Comparison of ENCODE assay signal across 21 cellular contexts in the genomic region with DNA sequence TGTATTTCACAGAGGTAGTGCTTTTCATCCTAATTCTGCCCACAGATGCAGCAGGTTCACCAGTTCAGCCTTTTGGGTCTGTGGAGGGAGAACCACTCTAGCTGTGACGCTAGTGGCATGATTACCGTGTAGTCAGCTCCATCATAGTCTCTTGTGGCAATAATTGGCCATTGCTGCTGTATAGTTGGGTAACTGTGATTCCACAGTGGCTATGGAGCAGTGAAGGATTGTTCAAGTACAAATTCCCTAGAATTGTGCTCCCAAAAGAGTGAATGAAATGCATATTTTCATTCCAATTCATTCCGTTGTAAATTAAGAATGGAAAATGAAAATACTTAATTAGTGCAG. TPM values are rescaled to one million over a fixed set of nuclear protein-coding genes. Genes with fewer than 3 reads are reported as not detected.
DNase-seq lines count a peak whose midpoint lies in the region; ATAC-seq, FAIRE-seq and TF ChIP-seq lines count a peak whose summit lies in the region.
"Had no signal": no experiment of that assay in that cellular context is flagged by ENCODE, and none has a peak within 500 bp of the region (broad histone marks: within the 10 kb centered on the region; RNA-seq: fewer than 3 reads in every experiment).

No MANE protein-coding gene starts in this region.

- intact Hi-C loops in dorsolateral prefrontal cortex (cut with DNase I) (no loop called here), sciatic nerve (cut with DNase I) (no loop called here)

- DNase-seq in dorsolateral prefrontal cortex (no peak), sciatic nerve (ENCODE audit: low spot score) (no peak), GM19239 (ENCODE audit: insufficient read length, low spot score) (no peak), cerebellar nuclear complex (lab: John Stamatoyannopoulos, UW) (no peak), HTR-8/SVneo (ENCODE audit: insufficient read length, low spot score) (no peak)
- DNase-seq: CD4-positive, alpha-beta T cell; GF-D8; Kasumi-1; MG63; NCI-H1048; NCI-H1436; NCI-H1930; NCI-H2171; NCI-H446 treated with DMSO at 0.1 percent for 48 hours; Peyer's patch had no signal

- H3K36me3 ChIP-seq in HUES48 (ENCODE audit: control insufficient read depth, insufficient read depth, low read length): no peaks in the 10 kb centered on the region
- H3K36me3 ChIP-seq in iPS-20b (ENCODE audit: insufficient read depth, low read depth, low read length): no peaks in the 10 kb centered on the region
- H3K36me3 ChIP-seq: MG63, Peyer's patch had no signal

- no peak for FAIRE-seq in GM19239 (lab: Jason Lieb, UNC)
- FAIRE-seq in HTR-8/SVneo (lab: Jason Lieb, UNC): no peak
- FAIRE-seq: A549, H54 had no signal

- ATAC-seq in sciatic nerve: peak; percentile 44
- ATAC-seq: A549 had no signal

- peaks cover 24% of the 10 kb centered on the region for H3K27me3 ChIP-seq in HUES48 (ENCODE audit: control insufficient read depth, insufficient read depth, low read length)
- peaks cover 0 to 7% (median 0%) of the 10 kb centered on the region in 45 donors for H3K27me3 ChIP-seq in dorsolateral prefrontal cortex
- peaks cover 32% of the 10 kb centered on the region for H3K27me3 ChIP-seq in iPS-20b (ENCODE audit: insufficient read depth, low read length)
- H3K27me3 ChIP-seq: Peyer's patch had no signal

- TF ChIP-seq CTCF in dorsolateral prefrontal cortex (IDR thresholded peaks at IDR 0.05 in 54 of 56, conservative IDR thresholded peaks at IDR 0.05 in 2 of 56; ENCODE audit: low read depth in 1 of 56, partially characterized antibody in 56 of 56): no peak

- H3K4me1 ChIP-seq in HUES48 (ENCODE audit: control insufficient read depth, insufficient read depth, low read length): peaks cover 9% of the 10 kb centered on the region
- H3K4me1 ChIP-seq in iPS-20b (ENCODE audit: insufficient read depth, low read length): peaks cover 7% of the 10 kb centered on the region; the same call in 1 of the 2 replicates
- H3K4me1 ChIP-seq: A549, Peyer's patch had no signal

- no peak overlapping the region for H3K9ac ChIP-seq in HUES48 (ENCODE audit: low read depth, low read length)
- no peak overlapping the region for H3K9ac ChIP-seq in iPS-20b (ENCODE audit: low read depth, low read length)

- H3K27ac ChIP-seq in HUES48 (ENCODE audit: low read depth, low read length) (no peak overlapping the region), dorsolateral prefrontal cortex (peak overlapping the region in 7 of 59 donors; percentile 3 to 40 (median 15)), iPS-20b (ENCODE audit: low read length) (no peak overlapping the region)
- H3K27ac ChIP-seq: A549, HL-60, Peyer's patch had no signal

- H3K4me3 ChIP-seq in HUES48 (ENCODE audit: low read depth, low read length) (peak overlapping the region; percentile 51; the same call in 1 of the 2 replicates), dorsolateral prefrontal cortex (peak overlapping the region in 47 of 59 donors; percentile 2 to 61 (median 39)), iPS-20b (ENCODE audit: low read length) (peak overlapping the region; percentile 65; the same call in 1 of the 2 replicates)
- H3K4me3 ChIP-seq: A549, MG63, Peyer's patch had no signal

- no peaks in the 10 kb centered on the region for H3K9me3 ChIP-seq in HUES48 (ENCODE audit: control insufficient read depth, insufficient read depth, low read length)
- no peaks in the 10 kb centered on the region for H3K9me3 ChIP-seq in iPS-20b (ENCODE audit: insufficient read depth, low read depth, low read length)
- H3K9me3 ChIP-seq: A549, MG63, Peyer's patch had no signal

RNA-seq across cellular contexts. Expression of gene TEX26, which starts 0.9 kb away (rescaled TPM):
- total RNA-seq in dorsolateral prefrontal cortex (1 to 10 TPM in 92 of 120 experiments, under 1 TPM in 25, not detected in 3; 0.46 to 4.7 (median 1.6) TPM), sciatic nerve (0.31 TPM)
- total RNA-seq: CD4-positive, alpha-beta T cell; HT1080; Peyer's patch had no signal

RNA-seq across cellular contexts. Expression of gene MEDAG, which starts 27.2 kb away (rescaled TPM):
- total RNA-seq in dorsolateral prefrontal cortex (1 to 10 TPM in 54 of 120 experiments, under 1 TPM in 64, not detected in 2; 0.19 to 6.8 (median 0.87) TPM), sciatic nerve (73.2 TPM)
- total RNA-seq: CD4-positive, alpha-beta T cell; HT1080 had no signal
